ENCODE assay signal across 1 cellular context in the genomic region with DNA sequence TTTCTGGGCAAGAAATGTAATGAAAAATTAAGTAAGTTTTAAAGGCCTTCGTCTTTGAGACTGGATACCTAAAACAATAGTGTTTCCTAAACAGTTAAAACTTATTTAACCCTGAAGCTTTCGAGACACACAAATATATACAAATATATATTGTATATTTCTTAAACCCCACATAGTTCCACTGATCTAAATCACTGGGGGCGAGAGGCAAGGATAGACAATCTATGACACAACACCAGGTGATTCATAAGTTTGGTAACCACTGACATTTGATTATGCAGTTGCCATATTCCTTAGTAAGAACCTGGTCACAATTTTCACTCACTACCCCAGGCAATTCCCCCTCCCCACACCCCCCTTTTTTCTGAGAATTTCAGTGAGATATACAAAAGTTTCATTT.
TF ChIP-seq lines count a peak whose summit lies in the region.

No MANE protein-coding gene starts in this region.

TF ChIP-seq in GM23338, 12 proteins besides CTCF, POLR2A, EP300 and RAD21 (continued from another document):
- TF ChIP-seq REST (IDR thresholded peaks at IDR 0.05; ENCODE audit: unreplicated experiment) (no peak), NANOG (IDR thresholded peaks at IDR 0.05; ENCODE audit: borderline replicate concordance) (no peak), ZNF114 (CRISPR knock-in tag; IDR thresholded peaks at IDR 0.05) (no peak), JUNB (IDR thresholded peaks at IDR 0.05; ENCODE audit: unreplicated experiment) (no peak), EZH2 (IDR thresholded peaks at IDR 0.05; ENCODE audit: low read depth, unreplicated experiment) (no peak), POLR2AphosphoS5 (IDR thresholded peaks at IDR 0.05; ENCODE audit: low read depth) (no peak)
